ENCODE assay signal across 1 cellular context in the genomic region with DNA sequence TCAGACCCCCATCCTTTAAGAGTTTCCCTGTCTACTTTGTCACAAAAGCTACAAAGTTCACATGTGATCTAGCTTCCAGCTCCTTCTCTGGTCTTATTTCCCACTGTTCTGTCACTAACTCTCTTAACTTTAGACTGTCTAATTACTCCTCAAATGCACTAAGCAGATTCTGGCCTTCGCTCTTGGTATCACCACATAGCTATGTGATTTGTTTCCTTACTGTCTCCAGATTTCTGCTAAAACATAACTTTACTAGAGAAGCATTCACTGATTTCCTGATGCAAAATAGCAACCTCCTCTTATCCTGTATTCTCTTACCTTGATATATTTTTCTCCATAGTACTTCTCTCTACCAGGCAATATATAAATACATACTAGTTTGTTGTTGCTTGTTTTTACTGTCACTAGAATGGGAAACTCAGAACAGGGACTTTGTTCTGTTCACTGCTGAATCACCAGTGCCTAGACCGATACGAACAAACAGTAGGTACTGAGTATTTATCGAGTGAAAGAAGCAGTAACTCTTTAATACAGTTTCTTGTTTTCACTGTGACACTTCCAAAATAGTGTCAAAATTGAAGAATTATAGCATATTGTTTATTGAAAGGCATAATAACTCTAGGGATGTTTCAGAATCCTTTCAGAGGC.
TF ChIP-seq lines count a peak whose summit lies in the region.

No MANE protein-coding gene starts in this region.

TF ChIP-seq in GM23338, 12 proteins besides CTCF, POLR2A, EP300 and RAD21 (continued from another document):
- TF ChIP-seq, protein P1, sequence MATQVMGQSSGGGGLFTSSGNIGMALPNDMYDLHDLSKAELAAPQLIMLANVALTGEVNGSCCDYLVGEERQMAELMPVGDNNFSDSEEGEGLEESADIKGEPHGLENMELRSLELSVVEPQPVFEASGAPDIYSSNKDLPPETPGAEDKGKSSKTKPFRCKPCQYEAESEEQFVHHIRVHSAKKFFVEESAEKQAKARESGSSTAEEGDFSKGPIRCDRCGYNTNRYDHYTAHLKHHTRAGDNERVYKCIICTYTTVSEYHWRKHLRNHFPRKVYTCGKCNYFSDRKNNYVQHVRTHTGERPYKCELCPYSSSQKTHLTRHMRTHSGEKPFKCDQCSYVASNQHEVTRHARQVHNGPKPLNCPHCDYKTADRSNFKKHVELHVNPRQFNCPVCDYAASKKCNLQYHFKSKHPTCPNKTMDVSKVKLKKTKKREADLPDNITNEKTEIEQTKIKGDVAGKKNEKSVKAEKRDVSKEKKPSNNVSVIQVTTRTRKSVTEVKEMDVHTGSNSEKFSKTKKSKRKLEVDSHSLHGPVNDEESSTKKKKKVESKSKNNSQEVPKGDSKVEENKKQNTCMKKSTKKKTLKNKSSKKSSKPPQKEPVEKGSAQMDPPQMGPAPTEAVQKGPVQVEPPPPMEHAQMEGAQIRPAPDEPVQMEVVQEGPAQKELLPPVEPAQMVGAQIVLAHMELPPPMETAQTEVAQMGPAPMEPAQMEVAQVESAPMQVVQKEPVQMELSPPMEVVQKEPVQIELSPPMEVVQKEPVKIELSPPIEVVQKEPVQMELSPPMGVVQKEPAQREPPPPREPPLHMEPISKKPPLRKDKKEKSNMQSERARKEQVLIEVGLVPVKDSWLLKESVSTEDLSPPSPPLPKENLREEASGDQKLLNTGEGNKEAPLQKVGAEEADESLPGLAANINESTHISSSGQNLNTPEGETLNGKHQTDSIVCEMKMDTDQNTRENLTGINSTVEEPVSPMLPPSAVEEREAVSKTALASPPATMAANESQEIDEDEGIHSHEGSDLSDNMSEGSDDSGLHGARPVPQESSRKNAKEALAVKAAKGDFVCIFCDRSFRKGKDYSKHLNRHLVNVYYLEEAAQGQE (IDR thresholded peaks at IDR 0.05; ENCODE audit: unreplicated experiment): no peak
